In genomic region chr14:75238728-75239455, GRCh38 we compare ENCODE assay signal across 13 cellular contexts. TPM values are rescaled to one million over a fixed set of nuclear protein-coding genes. Genes with fewer than 3 reads are reported as not detected.
DNase-seq lines count a peak whose midpoint lies in the region; TF ChIP-seq lines count a peak whose summit lies in the region.
"Had no signal": no experiment of that assay in that cellular context is flagged by ENCODE, and none has a peak within 500 bp of the region (broad histone marks: within the 10 kb centered on the region; RNA-seq: fewer than 3 reads in every experiment).

No MANE protein-coding gene starts in this region.

- no peaks in the 10 kb centered on the region for H3K36me3 ChIP-seq in muscle layer of colon (ENCODE audit: insufficient read depth, low read length)
- H3K36me3 ChIP-seq in brain microvascular endothelial cell (replicated peaks) = no peaks in the 10 kb centered on the region

- H3K9me3 ChIP-seq in muscle layer of colon (ENCODE audit: low read length) = no peaks in the 10 kb centered on the region

- in situ Hi-C loops in brain microvascular endothelial cell (cut with HindIII; ENCODE audit: low pct_ligation_motif_present, low sequenced_read_pairs) = no loop called here

- H3K9ac ChIP-seq in muscle layer of colon (ENCODE audit: low read length) = peak overlapping the region; percentile 28

- DNase-seq in NCI-H446 (lab: John Stamatoyannopoulos, UW) (peak; percentile 65 to 81), cerebellum (ENCODE audit: low spot score) (peak; percentile 84), ecto neural progenitor cell (ENCODE audit: low spot score) (no peak), brain microvascular endothelial cell (no peak), NCI-H2227 (lab: John Stamatoyannopoulos, UW; ENCODE audit: unreplicated experiment) (no peak)
- DNase-seq in stimulated activated CD4-positive, alpha-beta T cell treated with anti-CD3 and anti-CD28 coated beads, Interleukin-12 subunit alpha, Interleukin-12 subunit beta, amount 100 ng/mL, for 4 hours = no peak
- DNase-seq: CD4-positive, CD25-positive, alpha-beta regulatory T cell; GF-D8; mesenchymal stem cell; NCI-H226; stimulated activated CD4-positive, alpha-beta T cell treated with anti-CD3 and anti-CD28 coated beads, Interleukin-2, amount 100 ng/mL, for 24 hours had no signal

- peak overlapping the region; percentile 70 for H3K27ac ChIP-seq in muscle layer of colon (ENCODE audit: low read depth, low read length)
- H3K27ac ChIP-seq in temporal lobe (ENCODE audit: low read depth, low read length) = peak overlapping the region; percentile 56
- no peak overlapping the region for H3K27ac ChIP-seq in brain microvascular endothelial cell

- TF ChIP-seq CTCF in brain microvascular endothelial cell (IDR thresholded peaks at IDR 0.05; ENCODE audit: low read depth, low read length, missing control alignments) = no peak

- H3K4me3 ChIP-seq in muscle layer of colon (ENCODE audit: low read depth in 1 of 2, low read length in 2 of 2) (no peak overlapping the region), brain microvascular endothelial cell (ENCODE audit: low read depth, low read length) (no peak overlapping the region)

- H3K27me3 ChIP-seq in muscle layer of colon (ENCODE audit: control insufficient read depth in 1 of 2, insufficient read depth in 2 of 2, low read length in 2 of 2) (no peaks in the 10 kb centered on the region), brain microvascular endothelial cell (replicated peaks) (no peaks in the 10 kb centered on the region)

- peaks cover 36% of the 10 kb centered on the region for H3K4me1 ChIP-seq in muscle layer of colon (ENCODE audit: insufficient read depth, low read length)

RNA-seq across cellular contexts. Expression of gene FOS, which starts 39.7 kb away (rescaled TPM):
- total RNA-seq in cerebellum (36.3 TPM), temporal lobe (41.8 TPM)

Comparison
In these comparisons a context has a peak if more than half of its experiments do, and no peak if none do; other contexts are left out.
1. DNase-seq: peak in NCI-H446 (2 of 2) and cerebellum (single experiment); none in stimulated activated CD4-positive, alpha-beta T cell treated with anti-CD3 and anti-CD28 coated beads, Interleukin-12 subunit alpha, Interleukin-12 subunit beta, amount 100 ng/mL, for 4 hours (single experiment), ecto neural progenitor cell (single experiment), brain microvascular endothelial cell (single experiment) and NCI-H2227 (single experiment).